Comparison of ENCODE assay signal across 18 cellular contexts in the genomic region with DNA sequence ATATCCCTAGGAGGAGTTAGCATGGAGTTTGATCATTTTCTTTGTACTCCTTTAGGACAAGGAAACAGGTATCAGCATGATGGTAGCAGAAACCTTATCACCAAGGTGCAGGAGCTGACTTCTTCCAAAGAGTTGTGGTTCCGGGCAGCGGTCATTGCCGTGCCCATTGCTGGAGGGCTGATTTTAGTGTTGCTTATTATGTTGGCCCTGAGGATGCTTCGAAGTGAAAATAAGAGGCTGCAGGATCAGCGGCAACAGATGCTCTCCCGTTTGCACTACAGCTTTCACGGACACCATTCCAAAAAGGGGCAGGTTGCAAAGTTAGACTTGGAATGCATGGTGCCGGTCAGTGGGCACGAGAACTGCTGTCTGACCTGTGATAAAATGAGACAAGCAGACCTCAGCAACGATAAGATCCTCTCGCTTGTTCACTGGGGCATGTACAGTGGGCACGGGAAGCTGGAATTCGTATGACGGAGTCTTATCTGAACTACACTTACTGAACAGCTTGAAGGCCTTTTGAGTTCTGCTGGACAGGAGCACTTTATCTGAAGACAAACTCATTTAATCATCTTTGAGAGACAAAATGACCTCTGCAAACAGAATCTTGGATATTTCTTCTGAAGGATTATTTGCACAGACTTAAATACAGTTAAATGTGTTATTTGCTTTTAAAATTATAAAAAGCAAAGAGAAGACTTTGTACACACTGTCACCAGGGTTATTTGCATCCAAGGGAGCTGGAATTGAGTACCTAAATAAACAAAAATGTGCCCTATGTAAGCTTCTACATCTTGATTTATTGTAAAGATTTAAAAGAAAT. TPM values are rescaled to one million over a fixed set of nuclear protein-coding genes. Genes with fewer than 3 reads are reported as not detected.
DNase-seq lines count a peak whose midpoint lies in the region; ATAC-seq, FAIRE-seq and TF ChIP-seq lines count a peak whose summit lies in the region.
"Had no signal": no experiment of that assay in that cellular context is flagged by ENCODE, and none has a peak within 500 bp of the region (broad histone marks: within the 10 kb centered on the region; RNA-seq: fewer than 3 reads in every experiment).

No MANE protein-coding gene starts in this region.

- ATAC-seq in heart right ventricle, result no peak
- ATAC-seq in WTC11, result no peak
- no peak for ATAC-seq in HepG2
- ATAC-seq in GM19455 (IDR thresholded peaks at IDR 0.05; ENCODE audit: unreplicated experiment), result no peak
- ATAC-seq: activated naive CD4-positive, alpha-beta T cell treated with anti-CD3 and anti-CD28 coated beads, Interleukin-2, amount 50 U/mL, for 72 hours; activated T-cell treated with anti-CD3 and anti-CD28 coated beads, Interleukin-2, amount 50 U/mL, for 4 hours; body of pancreas; Panc1; stimulated activated naive CD8-positive, alpha-beta T cell treated with anti-CD3 and anti-CD28 coated beads, Interleukin-15, amount 100 ng/mL, for 72 hours had no signal

- peak overlapping the region; percentile 89 for H3K27ac ChIP-seq in left ventricle myocardium inferior (replicated peaks)
- H3K27ac ChIP-seq in heart right ventricle, result peak overlapping the region in 2 of 10 donors; percentile 13 to 78
- no peak overlapping the region for H3K27ac ChIP-seq in HepG2 (ENCODE audit: extremely low read length, insufficient read depth, low read length)
- H3K27ac ChIP-seq: vagina, VCaP had no signal

- peaks cover 34% of the 10 kb centered on the region for H3K36me3 Mint-ChIP-seq in WTC11
- H3K36me3 Mint-ChIP-seq in type B pancreatic cell, result peaks cover 38% of the 10 kb centered on the region

- peaks cover 49% of the 10 kb centered on the region for H3K79me2 ChIP-seq in HepG2 (ENCODE audit: insufficient read depth, low read length)

- H3K4me1 ChIP-seq in left ventricle myocardium inferior, result peaks cover 67% of the 10 kb centered on the region
- peaks cover 4 to 63% (median 34%) of the 10 kb centered on the region in 9 donors for H3K4me1 ChIP-seq in heart right ventricle
- H3K4me1 ChIP-seq in HepG2 (ENCODE audit: insufficient read depth, low read length), result peaks cover 23% of the 10 kb centered on the region

- H3K27me3 ChIP-seq in left ventricle myocardium inferior (ENCODE audit: low read depth) (peaks cover 18% of the 10 kb centered on the region), heart right ventricle (peaks cover 0 to 44% (median 20%) of the 10 kb centered on the region in 7 donors), HepG2 (ENCODE audit: control insufficient read depth in 1 of 2, insufficient read depth in 2 of 2, low read length in 2 of 2) (peaks cover 0 to 4% of the 10 kb centered on the region in 2 experiments; a peak in 1 of 5 replicates)
- H3K27me3 ChIP-seq: vagina had no signal

- no peaks in the 10 kb centered on the region for H3K27me3 Mint-ChIP-seq in WTC11 (ENCODE audit: low read depth)
- peaks cover 6% of the 10 kb centered on the region for H3K27me3 Mint-ChIP-seq in type B pancreatic cell

- H3K9me3 ChIP-seq in left ventricle myocardium inferior (replicated peaks) (no peaks in the 10 kb centered on the region), heart right ventricle (no peaks in the 10 kb centered on the region), HepG2 (ENCODE audit: low read length) (no peaks in the 10 kb centered on the region)
- H3K9me3 ChIP-seq: body of pancreas, vagina had no signal

- TF ChIP-seq CTCF in left ventricle myocardium inferior (IDR thresholded peaks at IDR 0.05; ENCODE audit: borderline replicate concordance), result no peak
- no peak for TF ChIP-seq CTCF in heart right ventricle (IDR thresholded peaks at IDR 0.05)
- no peak for TF ChIP-seq CTCF in WTC11 (IDR thresholded peaks at IDR 0.05)
- TF ChIP-seq CTCF in HepG2 (CRISPR knock-in tag; IDR thresholded peaks at IDR 0.05), result no peak
- TF ChIP-seq CTCF in type B pancreatic cell (conservative IDR thresholded peaks at IDR 0.05), result no peak

- no TSS peak for BruUV-seq in HepG2 (replicated peaks; lab: Mats Ljungman, UMichigan)

- no peak overlapping the region for H2AFZ ChIP-seq in HepG2 (ENCODE audit: low read length)

- TF ChIP-seq RAD21 in HepG2 (CRISPR knock-in tag; IDR thresholded peaks at IDR 0.05), result no peak

- TF ChIP-seq EP300 in HepG2 (IDR thresholded peaks at IDR 0.05; ENCODE audit: low read depth in 2 of 2, low read length in 2 of 2) (no peak), HepG2 (CRISPR knock-in tag; IDR thresholded peaks at IDR 0.05; ENCODE audit: borderline replicate concordance) (no peak)

- TF ChIP-seq POLR2A in HepG2 (IDR thresholded peaks at IDR 0.05; ENCODE audit: insufficient read depth in 1 of 2, low read depth in 2 of 2, low read length in 2 of 2), result no peak

- no peak for FAIRE-seq in HepG2 (lab: Jason Lieb, UNC)

- intact Hi-C loops in left ventricle myocardium inferior (cut with micrococcal nuclease) (no loop called here), heart right ventricle (cut with DNase I) (loop anchor here in 4 of 10 donors (2.0 to 10.0 kb wide), 4 partner anchors 123 to 309 kb away; no protein-coding TSS in a partner anchor), HepG2 (cut with micrococcal nuclease; ENCODE audit: unreplicated experiment) (loop anchor here (10.0 kb wide), 1 partner anchor 53 kb away; no protein-coding TSS in a partner anchor)

- no peak overlapping the region for H3K4me2 ChIP-seq in HepG2 (ENCODE audit: low read depth, low read length)

- H4K20me1 ChIP-seq in HepG2 (ENCODE audit: insufficient read depth, low read length), result peaks cover 52% of the 10 kb centered on the region

- H3K4me3 Mint-ChIP-seq in WTC11, result peak overlapping the region; percentile 91; the same call in 1 of the 2 replicates
- H3K4me3 Mint-ChIP-seq in type B pancreatic cell, result peak overlapping the region; percentile 94
- H3K4me3 Mint-ChIP-seq: activated CD4-positive, alpha-beta memory T cell treated with anti-CD3 and anti-CD28 coated beads, Interleukin-2, amount 10 ng/mL, durations not matched to agents 7 days and 5 days; activated T-cell treated with anti-CD3 and anti-CD28 coated beads, Interleukin-2, amount 50 U/mL, for 4 hours; stimulated activated naive CD8-positive, alpha-beta T cell treated with anti-CD3 and anti-CD28 coated beads, Interleukin-15, amount 100 ng/mL, for 72 hours had no signal

- H3K27ac Mint-ChIP-seq in WTC11 (peak overlapping the region; percentile 62; the same call in 1 of the 2 replicates), type B pancreatic cell (peak overlapping the region; percentile 26)
- H3K27ac Mint-ChIP-seq: activated CD4-positive, alpha-beta memory T cell treated with anti-CD3 and anti-CD28 coated beads, Interleukin-2, amount 10 ng/mL, durations not matched to agents 7 days and 5 days; activated naive CD4-positive, alpha-beta T cell treated with anti-CD3 and anti-CD28 coated beads, Interleukin-2, amount 50 U/mL, for 72 hours; stimulated activated naive CD8-positive, alpha-beta T cell treated with anti-CD3 and anti-CD28 coated beads, Interleukin-15, amount 100 ng/mL, for 72 hours had no signal

- DNase-seq in left ventricle myocardium inferior (no peak), heart right ventricle (no peak), WTC11 (ENCODE audit: low spot score) (no peak), HepG2 (ENCODE audit: low spot score) (no peak), type B pancreatic cell (ENCODE audit: extremely low spot score, unreplicated experiment) (no peak), DMS 273 treated with DMSO at 0.1 percent for 48 hours (lab: John Stamatoyannopoulos, UW) (no peak), HT-29 (ENCODE audit: low spot score) (no peak)
- DNase-seq: activated CD4-positive, alpha-beta memory T cell treated with anti-CD3 and anti-CD28 coated beads, Interleukin-2, amount 10 ng/mL, durations not matched to agents 7 days and 5 days; activated T-cell treated with anti-CD3 and anti-CD28 coated beads, Interleukin-2, amount 50 U/mL, for 4 hours; body of pancreas; NCI-H1048; NCI-H2171; stimulated activated naive CD8-positive, alpha-beta T cell treated with anti-CD3 and anti-CD28 coated beads, Interleukin-15, amount 100 ng/mL, for 72 hours had no signal

- 48 to 57% methylated on average over 14 of the region's 14 CpGs for WGBS in heart right ventricle, 2 donors
- WGBS in HepG2 (ENCODE audit: low lambda C conversion rate), result 93% methylated on average over 14 of the region's 14 CpGs

- H3K4me3 ChIP-seq in left ventricle myocardium inferior (peak overlapping the region; percentile 3), heart right ventricle (no peak overlapping the region), HepG2 (replicated peaks in 1 of 3; ENCODE audit: insufficient read depth in 1 of 3, low read depth in 2 of 3, low read length in 3 of 3) (no peak overlapping the region)
- H3K4me3 ChIP-seq: body of pancreas, vagina had no signal

- peaks cover 63% of the 10 kb centered on the region for H3K4me1 Mint-ChIP-seq in WTC11
- H3K4me1 Mint-ChIP-seq in type B pancreatic cell (ENCODE audit: unreplicated experiment), result peaks cover 57% of the 10 kb centered on the region

- H3K36me3 ChIP-seq in left ventricle myocardium inferior, result peaks cover 9% of the 10 kb centered on the region
- H3K36me3 ChIP-seq in heart right ventricle, result peaks cover 0 to 26% (median 0%) of the 10 kb centered on the region in 9 donors
- peaks cover 7 to 24% of the 10 kb centered on the region in 2 experiments for H3K36me3 ChIP-seq in HepG2 (replicated peaks in 1 of 2; ENCODE audit: control insufficient read depth in 1 of 2, insufficient read depth in 2 of 2, low read length in 2 of 2)
- H3K36me3 ChIP-seq: vagina had no signal

- H3K9ac ChIP-seq in HepG2 (ENCODE audit: insufficient read depth, low read depth, low read length), result no peak overlapping the region

- H3K9me3 Mint-ChIP-seq in WTC11 (no peaks in the 10 kb centered on the region), type B pancreatic cell (no peaks in the 10 kb centered on the region)
- H3K9me3 Mint-ChIP-seq: activated CD4-positive, alpha-beta memory T cell treated with anti-CD3 and anti-CD28 coated beads, Interleukin-2, amount 10 ng/mL, durations not matched to agents 7 days and 5 days; activated naive CD4-positive, alpha-beta T cell treated with anti-CD3 and anti-CD28 coated beads, Interleukin-2, amount 50 U/mL, for 72 hours; activated T-cell treated with anti-CD3 and anti-CD28 coated beads, Interleukin-2, amount 50 U/mL, for 4 hours; stimulated activated naive CD8-positive, alpha-beta T cell treated with anti-CD3 and anti-CD28 coated beads, Interleukin-15, amount 100 ng/mL, for 72 hours had no signal

- in situ Hi-C loops in HepG2 (cut with HindIII; ENCODE audit: extremely low pct_ligation_motif_present, low pct_unique_long_range_greater_than_20kb), result no loop called here

- POLR2A ChIA-PET in WTC11 (lab: Charles Lee), result no interaction called here
- POLR2A ChIA-PET in HepG2 (lab: Yijun Ruan, JAX), result no interaction called here

- CTCF ChIA-PET in WTC11 (lab: Charles Lee), result interaction anchor here (0.6 to 1.2 kb wide), 2 partner anchors 9 to 195 kb away, joined by 3 to 4 read pairs; no protein-coding TSS in a partner anchor
- CTCF ChIA-PET in HepG2 (lab: Yijun Ruan, JAX; ENCODE audit: low intra/inter-chr PET ratio, low total read pairs), result interaction anchor here (3.1 kb wide), 1 partner anchor 309 kb away, joined by 13 read pairs; no protein-coding TSS in a partner anchor

RNA-seq across cellular contexts. Expression of a gene that starts 4.8 kb away (rescaled TPM):
- total RNA-seq in left ventricle myocardium inferior (15.4 TPM), heart right ventricle (10 to 100 TPM; 11.0 to 29.6 (median 21.3) TPM), WTC11 (2021) (26.4 to 29.0 TPM (median 27.4 TPM) in 3 replicates), HepG2 (2016; rRNA removed; fragmentation: Illumina TruSeq; extraction: Trizol) (13.2 and 23.6 TPM in 2 replicates), type B pancreatic cell (ENCODE audit: low replicate concordance) (36.9 and 57.3 TPM in 2 replicates)
- polyA plus RNA-seq in heart right ventricle (10 to 100 TPM in 1 of 2 donors, 1 to 10 TPM in 1; 5.0 to 52.7 TPM), HepG2 (2011; rRNA removed) (12.0 and 12.9 TPM in 2 replicates)
- total RNA-seq in HepG2 (2016; cell fraction: cytosol; rRNA removed; fragmentation: Illumina TruSeq; extraction: Trizol; ENCODE audit: low read depth), result 5.9 and 7.5 TPM in 2 replicates
- total RNA-seq in HepG2 (2016; cell fraction: insoluble cytoplasmic fraction; rRNA removed; fragmentation: Illumina TruSeq; extraction: Trizol), result 13.9 and 23.0 TPM in 2 replicates
- total RNA-seq in HepG2 (2016; cell fraction: membrane; rRNA removed; fragmentation: Illumina TruSeq; extraction: Trizol), result 12.2 and 13.9 TPM in 2 replicates
- 26.5 and 27.4 TPM in 2 replicates for total RNA-seq in HepG2 (2016; cell fraction: nucleus; rRNA removed; fragmentation: Illumina TruSeq; extraction: Trizol)
- polyA plus RNA-seq in HepG2 (2011; cell fraction: cytosol; rRNA removed), result 11.4 and 12.6 TPM in 2 replicates
- polyA plus RNA-seq in HepG2 (2011; cell fraction: nucleus; rRNA removed), result 15.1 and 17.1 TPM in 2 replicates
- polyA plus RNA-seq in HepG2 (2012), result 14.8 and 39.0 TPM in 2 replicates
- polyA plus RNA-seq in HepG2 (2016; cell fraction: cytosol; fragmentation: Illumina TruSeq; extraction: Trizol; ENCODE audit: low read depth), result 3.1 and 4.6 TPM in 2 replicates
- 11.2 and 12.5 TPM in 2 replicates for polyA plus RNA-seq in HepG2 (2016; cell fraction: insoluble cytoplasmic fraction; fragmentation: Illumina TruSeq; extraction: Trizol; ENCODE audit: low read depth)
- polyA plus RNA-seq in HepG2 (2016; cell fraction: membrane; fragmentation: Illumina TruSeq; extraction: Trizol; ENCODE audit: low read depth), result 6.7 and 8.6 TPM in 2 replicates
- polyA plus RNA-seq in HepG2 (2016; cell fraction: nucleus; fragmentation: Illumina TruSeq; extraction: Trizol; ENCODE audit: insufficient read depth, low read depth), result 45.7 and 45.8 TPM in 2 replicates
- polyA minus RNA-seq in HepG2 (2011; rRNA and poly(A)+ RNA removed; ENCODE audit: low replicate concordance), result 2.5 and 6.7 TPM in 2 replicates
- polyA minus RNA-seq in HepG2 (2011; cell fraction: cytosol; rRNA and poly(A)+ RNA removed), result 6.2 and 7.0 TPM in 2 replicates
- 6.8 and 10.7 TPM in 2 replicates for polyA minus RNA-seq in HepG2 (2011; cell fraction: nucleus; rRNA and poly(A)+ RNA removed)
- total RNA-seq in HT-29 (2014; rRNA removed; shearing (Covaris generic)), result 0.68 and 1.4 TPM in 2 replicates
